2 cellular contexts compared by ENCODE assay signal in the genomic region with DNA sequence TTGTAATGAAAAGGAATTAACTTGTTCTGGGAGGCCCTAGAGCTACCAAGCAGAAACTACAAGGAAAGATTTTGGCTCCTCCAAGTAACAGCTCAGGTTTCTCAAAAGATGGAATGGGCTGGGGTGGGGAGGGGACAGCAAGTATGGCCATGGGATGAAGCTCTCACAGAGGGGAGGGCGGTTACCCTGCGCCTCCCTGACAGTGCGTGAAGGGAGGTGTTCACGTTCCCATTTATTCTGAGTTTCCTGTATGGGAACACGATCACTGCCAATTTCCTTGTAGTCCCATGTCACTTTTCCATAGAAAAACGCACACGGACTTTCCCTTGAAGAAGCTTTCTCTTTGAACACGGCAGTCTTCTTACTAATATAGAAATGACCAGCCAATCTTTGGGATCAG.
TF ChIP-seq lines count a peak whose summit lies in the region.

No MANE protein-coding gene starts in this region.

TF ChIP-seq in liver, 16 proteins besides CTCF, POLR2A, EP300 and RAD21 (continued from another document):
- TF ChIP-seq, protein P1, sequence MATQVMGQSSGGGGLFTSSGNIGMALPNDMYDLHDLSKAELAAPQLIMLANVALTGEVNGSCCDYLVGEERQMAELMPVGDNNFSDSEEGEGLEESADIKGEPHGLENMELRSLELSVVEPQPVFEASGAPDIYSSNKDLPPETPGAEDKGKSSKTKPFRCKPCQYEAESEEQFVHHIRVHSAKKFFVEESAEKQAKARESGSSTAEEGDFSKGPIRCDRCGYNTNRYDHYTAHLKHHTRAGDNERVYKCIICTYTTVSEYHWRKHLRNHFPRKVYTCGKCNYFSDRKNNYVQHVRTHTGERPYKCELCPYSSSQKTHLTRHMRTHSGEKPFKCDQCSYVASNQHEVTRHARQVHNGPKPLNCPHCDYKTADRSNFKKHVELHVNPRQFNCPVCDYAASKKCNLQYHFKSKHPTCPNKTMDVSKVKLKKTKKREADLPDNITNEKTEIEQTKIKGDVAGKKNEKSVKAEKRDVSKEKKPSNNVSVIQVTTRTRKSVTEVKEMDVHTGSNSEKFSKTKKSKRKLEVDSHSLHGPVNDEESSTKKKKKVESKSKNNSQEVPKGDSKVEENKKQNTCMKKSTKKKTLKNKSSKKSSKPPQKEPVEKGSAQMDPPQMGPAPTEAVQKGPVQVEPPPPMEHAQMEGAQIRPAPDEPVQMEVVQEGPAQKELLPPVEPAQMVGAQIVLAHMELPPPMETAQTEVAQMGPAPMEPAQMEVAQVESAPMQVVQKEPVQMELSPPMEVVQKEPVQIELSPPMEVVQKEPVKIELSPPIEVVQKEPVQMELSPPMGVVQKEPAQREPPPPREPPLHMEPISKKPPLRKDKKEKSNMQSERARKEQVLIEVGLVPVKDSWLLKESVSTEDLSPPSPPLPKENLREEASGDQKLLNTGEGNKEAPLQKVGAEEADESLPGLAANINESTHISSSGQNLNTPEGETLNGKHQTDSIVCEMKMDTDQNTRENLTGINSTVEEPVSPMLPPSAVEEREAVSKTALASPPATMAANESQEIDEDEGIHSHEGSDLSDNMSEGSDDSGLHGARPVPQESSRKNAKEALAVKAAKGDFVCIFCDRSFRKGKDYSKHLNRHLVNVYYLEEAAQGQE (IDR thresholded peaks at IDR 0.05) = no peak
- TF ChIP-seq SP1 (IDR thresholded peaks at IDR 0.05) (no peak), HNF4G (IDR thresholded peaks at IDR 0.05) (no peak)

TF ChIP-seq in HepG2, 621 proteins besides CTCF, POLR2A, EP300 and RAD21 (continued from another document):
- TF ChIP-seq, protein P2, sequence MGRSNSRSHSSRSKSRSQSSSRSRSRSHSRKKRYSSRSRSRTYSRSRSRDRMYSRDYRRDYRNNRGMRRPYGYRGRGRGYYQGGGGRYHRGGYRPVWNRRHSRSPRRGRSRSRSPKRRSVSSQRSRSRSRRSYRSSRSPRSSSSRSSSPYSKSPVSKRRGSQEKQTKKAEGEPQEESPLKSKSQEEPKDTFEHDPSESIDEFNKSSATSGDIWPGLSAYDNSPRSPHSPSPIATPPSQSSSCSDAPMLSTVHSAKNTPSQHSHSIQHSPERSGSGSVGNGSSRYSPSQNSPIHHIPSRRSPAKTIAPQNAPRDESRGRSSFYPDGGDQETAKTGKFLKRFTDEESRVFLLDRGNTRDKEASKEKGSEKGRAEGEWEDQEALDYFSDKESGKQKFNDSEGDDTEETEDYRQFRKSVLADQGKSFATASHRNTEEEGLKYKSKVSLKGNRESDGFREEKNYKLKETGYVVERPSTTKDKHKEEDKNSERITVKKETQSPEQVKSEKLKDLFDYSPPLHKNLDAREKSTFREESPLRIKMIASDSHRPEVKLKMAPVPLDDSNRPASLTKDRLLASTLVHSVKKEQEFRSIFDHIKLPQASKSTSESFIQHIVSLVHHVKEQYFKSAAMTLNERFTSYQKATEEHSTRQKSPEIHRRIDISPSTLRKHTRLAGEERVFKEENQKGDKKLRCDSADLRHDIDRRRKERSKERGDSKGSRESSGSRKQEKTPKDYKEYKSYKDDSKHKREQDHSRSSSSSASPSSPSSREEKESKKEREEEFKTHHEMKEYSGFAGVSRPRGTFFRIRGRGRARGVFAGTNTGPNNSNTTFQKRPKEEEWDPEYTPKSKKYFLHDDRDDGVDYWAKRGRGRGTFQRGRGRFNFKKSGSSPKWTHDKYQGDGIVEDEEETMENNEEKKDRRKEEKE (IDR thresholded peaks at IDR 0.05) = no peak
- TF ChIP-seq WIZ (CRISPR knock-in tag; IDR thresholded peaks at IDR 0.05) (no peak), ZSCAN21 (CRISPR knock-in tag; IDR thresholded peaks at IDR 0.05; ENCODE audit: borderline replicate concordance) (no peak), NCOA2 (CRISPR knock-in tag; IDR thresholded peaks at IDR 0.05) (no peak), ZNF720 (CRISPR knock-in tag; IDR thresholded peaks at IDR 0.05) (no peak), ZFP1 (CRISPR knock-in tag; IDR thresholded peaks at IDR 0.05) (no peak), JDP2 (CRISPR knock-in tag; IDR thresholded peaks at IDR 0.05; ENCODE audit: borderline replicate concordance) (no peak), XBP1 (CRISPR knock-in tag; IDR thresholded peaks at IDR 0.05) (no peak), SSRP1 (CRISPR knock-in tag; IDR thresholded peaks at IDR 0.05) (no peak)
- TF ChIP-seq, protein P3, sequence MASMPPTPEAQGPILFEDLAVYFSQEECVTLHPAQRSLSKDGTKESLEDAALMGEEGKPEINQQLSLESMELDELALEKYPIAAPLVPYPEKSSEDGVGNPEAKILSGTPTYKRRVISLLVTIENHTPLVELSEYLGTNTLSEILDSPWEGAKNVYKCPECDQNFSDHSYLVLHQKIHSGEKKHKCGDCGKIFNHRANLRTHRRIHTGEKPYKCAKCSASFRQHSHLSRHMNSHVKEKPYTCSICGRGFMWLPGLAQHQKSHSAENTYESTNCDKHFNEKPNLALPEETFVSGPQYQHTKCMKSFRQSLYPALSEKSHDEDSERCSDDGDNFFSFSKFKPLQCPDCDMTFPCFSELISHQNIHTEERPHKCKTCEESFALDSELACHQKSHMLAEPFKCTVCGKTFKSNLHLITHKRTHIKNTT (CRISPR knock-in tag; IDR thresholded peaks at IDR 0.05) = no peak
- TF ChIP-seq, protein P4, sequence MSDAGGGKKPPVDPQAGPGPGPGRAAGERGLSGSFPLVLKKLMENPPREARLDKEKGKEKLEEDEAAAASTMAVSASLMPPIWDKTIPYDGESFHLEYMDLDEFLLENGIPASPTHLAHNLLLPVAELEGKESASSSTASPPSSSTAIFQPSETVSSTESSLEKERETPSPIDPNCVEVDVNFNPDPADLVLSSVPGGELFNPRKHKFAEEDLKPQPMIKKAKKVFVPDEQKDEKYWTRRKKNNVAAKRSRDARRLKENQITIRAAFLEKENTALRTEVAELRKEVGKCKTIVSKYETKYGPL (CRISPR knock-in tag; IDR thresholded peaks at IDR 0.05) = no peak
- TF ChIP-seq, protein P5, sequence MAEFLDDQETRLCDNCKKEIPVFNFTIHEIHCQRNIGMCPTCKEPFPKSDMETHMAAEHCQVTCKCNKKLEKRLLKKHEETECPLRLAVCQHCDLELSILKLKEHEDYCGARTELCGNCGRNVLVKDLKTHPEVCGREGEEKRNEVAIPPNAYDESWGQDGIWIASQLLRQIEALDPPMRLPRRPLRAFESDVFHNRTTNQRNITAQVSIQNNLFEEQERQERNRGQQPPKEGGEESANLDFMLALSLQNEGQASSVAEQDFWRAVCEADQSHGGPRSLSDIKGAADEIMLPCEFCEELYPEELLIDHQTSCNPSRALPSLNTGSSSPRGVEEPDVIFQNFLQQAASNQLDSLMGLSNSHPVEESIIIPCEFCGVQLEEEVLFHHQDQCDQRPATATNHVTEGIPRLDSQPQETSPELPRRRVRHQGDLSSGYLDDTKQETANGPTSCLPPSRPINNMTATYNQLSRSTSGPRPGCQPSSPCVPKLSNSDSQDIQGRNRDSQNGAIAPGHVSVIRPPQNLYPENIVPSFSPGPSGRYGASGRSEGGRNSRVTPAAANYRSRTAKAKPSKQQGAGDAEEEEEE (CRISPR knock-in tag; IDR thresholded peaks at IDR 0.05; ENCODE audit: borderline replicate concordance) = no peak
- TF ChIP-seq, protein P6, sequence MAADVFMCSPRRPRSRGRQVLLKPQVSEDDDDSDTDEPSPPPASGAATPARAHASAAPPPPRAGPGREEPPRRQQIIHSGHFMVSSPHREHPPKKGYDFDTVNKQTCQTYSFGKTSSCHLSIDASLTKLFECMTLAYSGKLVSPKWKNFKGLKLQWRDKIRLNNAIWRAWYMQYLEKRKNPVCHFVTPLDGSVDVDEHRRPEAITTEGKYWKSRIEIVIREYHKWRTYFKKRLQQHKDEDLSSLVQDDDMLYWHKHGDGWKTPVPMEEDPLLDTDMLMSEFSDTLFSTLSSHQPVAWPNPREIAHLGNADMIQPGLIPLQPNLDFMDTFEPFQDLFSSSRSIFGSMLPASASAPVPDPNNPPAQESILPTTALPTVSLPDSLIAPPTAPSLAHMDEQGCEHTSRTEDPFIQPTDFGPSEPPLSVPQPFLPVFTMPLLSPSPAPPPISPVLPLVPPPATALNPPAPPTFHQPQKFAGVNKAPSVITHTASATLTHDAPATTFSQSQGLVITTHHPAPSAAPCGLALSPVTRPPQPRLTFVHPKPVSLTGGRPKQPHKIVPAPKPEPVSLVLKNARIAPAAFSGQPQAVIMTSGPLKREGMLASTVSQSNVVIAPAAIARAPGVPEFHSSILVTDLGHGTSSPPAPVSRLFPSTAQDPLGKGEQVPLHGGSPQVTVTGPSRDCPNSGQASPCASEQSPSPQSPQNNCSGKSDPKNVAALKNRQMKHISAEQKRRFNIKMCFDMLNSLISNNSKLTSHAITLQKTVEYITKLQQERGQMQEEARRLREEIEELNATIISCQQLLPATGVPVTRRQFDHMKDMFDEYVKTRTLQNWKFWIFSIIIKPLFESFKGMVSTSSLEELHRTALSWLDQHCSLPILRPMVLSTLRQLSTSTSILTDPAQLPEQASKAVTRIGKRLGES (CRISPR knock-in tag; IDR thresholded peaks at IDR 0.05; ENCODE audit: borderline replicate concordance) = no peak
